Comparison of ENCODE assay signal across 30 cellular contexts in the genomic region with DNA sequence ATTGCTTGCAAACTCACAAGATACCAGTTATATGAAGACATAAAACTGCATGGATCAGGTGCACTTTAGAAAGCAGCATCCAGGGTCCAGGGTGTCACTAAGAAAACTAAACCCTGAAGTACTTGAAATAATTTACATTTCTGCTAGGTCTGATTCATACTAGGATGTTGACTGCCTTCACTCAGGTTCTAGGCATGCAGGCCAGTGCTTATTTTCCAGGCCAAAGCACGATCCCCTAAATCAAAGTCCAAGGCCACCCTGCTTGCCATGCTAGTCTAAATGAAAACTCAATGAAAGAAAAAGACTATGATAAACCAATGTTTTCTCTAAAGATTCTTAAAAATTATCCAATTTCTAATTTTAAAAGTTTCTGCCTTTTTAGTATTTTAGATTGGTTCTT. TPM values are rescaled to one million over a fixed set of nuclear protein-coding genes. Genes with fewer than 3 reads are reported as not detected.
"Had no signal": no experiment of that assay in that cellular context is flagged by ENCODE, and none has a peak within 500 bp of the region (broad histone marks: within the 10 kb centered on the region; RNA-seq: fewer than 3 reads in every experiment).

No MANE protein-coding gene starts in this region.

- ATAC-seq: activated T-cell treated with anti-CD3 and anti-CD28 coated beads, Interleukin-2, amount 50 U/mL, for 72 hours; body of pancreas; effector memory CD8-positive, alpha-beta T cell; foreskin keratinocyte; gastrocnemius medialis; heart left ventricle; WTC11 had no signal

- DNase-seq: activated CD4-positive, alpha-beta memory T cell treated with anti-CD3 and anti-CD28 coated beads, Interleukin-2, amount 10 ng/mL, durations not matched to agents 7 days and 5 days; activated CD4-positive, alpha-beta T cell treated with anti-CD3 and anti-CD28 coated beads for 1 hour; activated CD4-positive, alpha-beta T cell treated with anti-CD3 and anti-CD28 coated beads for 4 hours; activated CD4-positive, alpha-beta T cell treated with anti-CD3 and anti-CD28 coated beads, Interleukin-2, amount 10 ng/mL, durations not matched to agents 7 days and 5 days; activated CD4-positive, alpha-beta T cell treated with anti-CD3 and anti-CD28 coated beads, Interleukin-2, amount 50 U/mL, for 4 hours; activated CD8-positive, alpha-beta memory T cell treated with anti-CD3 and anti-CD28 coated beads, Interleukin-2, amount 50 U/mL, for 48 hours; activated gamma-delta T cell treated with Interleukin-2 at 50 U/mL for 16 hours; activated naive CD4-positive, alpha-beta T cell treated with anti-CD3 and anti-CD28 coated beads, Interleukin-2, amount 50 U/mL, for 16 hours; activated naive CD4-positive, alpha-beta T cell treated with Interleukin-2 at 50 U/mL for 16 hours; activated T-cell treated with anti-CD3 and anti-CD28 coated beads for 4 hours; activated T-cell treated with anti-CD3 and anti-CD28 coated beads, Interleukin-2, amount 50 U/mL, for 24 hours; activated T-cell treated with anti-CD3 and anti-CD28 coated beads, Interleukin-2, amount 50 U/mL, for 72 hours; amniotic stem cell; anterior cingulate cortex; caudate nucleus; cortex of kidney; dermis blood vessel endothelial cell; effector CD4-positive, alpha-beta T cell; effector memory CD8-positive, alpha-beta T cell; erythroblast; foreskin keratinocyte; gastrocnemius medialis; glutamatergic neuron; heart left ventricle; T-helper 2 cell had no signal

- H3K9me3 ChIP-seq: body of pancreas, esophagus muscularis mucosa, gastrocnemius medialis, heart left ventricle had no signal

- H3K4me3 ChIP-seq: body of pancreas, esophagus muscularis mucosa, gastrocnemius medialis, heart left ventricle had no signal

- H3K36me3 ChIP-seq: esophagus muscularis mucosa, gastrocnemius medialis, heart left ventricle had no signal

- H3K27ac ChIP-seq: body of pancreas, esophagus muscularis mucosa, foreskin keratinocyte, gastrocnemius medialis, heart left ventricle, VCaP had no signal

- H3K27me3 ChIP-seq: body of pancreas, esophagus muscularis mucosa, foreskin keratinocyte, gastrocnemius medialis, heart left ventricle had no signal

- H3K4me1 ChIP-seq: body of pancreas, esophagus muscularis mucosa, foreskin keratinocyte, gastrocnemius medialis, heart left ventricle had no signal

RNA-seq across cellular contexts. Expression of a gene that starts 49.4 kb away (rescaled TPM):
- total RNA-seq: activated CD4-positive, alpha-beta memory T cell treated with anti-CD3 and anti-CD28 coated beads, Interleukin-2, amount 10 ng/mL, durations not matched to agents 7 days and 5 days; activated CD4-positive, alpha-beta T cell treated with anti-CD3 and anti-CD28 coated beads, Interleukin-2, amount 10 ng/mL, durations not matched to agents 7 days and 5 days; T-helper 1 cell treated with Interleukin-12 subunit alpha and Interleukin-12 subunit beta and Interleukin-4 antibody, amounts not matched to agents 30 ng/mL and 1 ng/mL, for 36 hours had no signal
